Comparison of ENCODE assay signal across 2 cellular contexts in genomic region chr12:20234474-20234873, GRCh38.
A peak's percentile ranks its signal among the peaks of the same experiment; 100 is the strongest.
TF ChIP-seq lines count a peak whose summit lies in the region.

No MANE protein-coding gene starts in this region.

TF ChIP-seq in HepG2, 621 proteins besides CTCF, POLR2A, EP300 and RAD21 (continued from another document):
- TF ChIP-seq ZNF768 (CRISPR knock-in tag; IDR thresholded peaks at IDR 0.05) (no peak), KLF11 (CRISPR knock-in tag; IDR thresholded peaks at IDR 0.05) (no peak), ZBED4 (CRISPR knock-in tag; IDR thresholded peaks at IDR 0.05; ENCODE audit: borderline replicate concordance) (no peak), ZNF557 (CRISPR knock-in tag; IDR thresholded peaks at IDR 0.05) (no peak), ZNF780A (CRISPR knock-in tag; IDR thresholded peaks at IDR 0.05) (no peak)

TF ChIP-seq in HEK293, 187 proteins besides CTCF, POLR2A, EP300 and RAD21 (continued from another document):
- TF ChIP-seq ATF2 (tag by site-specific recombination; IDR thresholded peaks at IDR 0.05; ENCODE audit: low read depth) = 0 out of 2 replicates have a peak, but pooled peaks have one; percentile 32
- no peak for TF ChIP-seq ZNF529 (tag by site-specific recombination; IDR thresholded peaks at IDR 0.05; ENCODE audit: insufficient replicate concordance)
- TF ChIP-seq ZXDB (tag by site-specific recombination; IDR thresholded peaks at IDR 0.05) = no peak
